In the genomic region with DNA sequence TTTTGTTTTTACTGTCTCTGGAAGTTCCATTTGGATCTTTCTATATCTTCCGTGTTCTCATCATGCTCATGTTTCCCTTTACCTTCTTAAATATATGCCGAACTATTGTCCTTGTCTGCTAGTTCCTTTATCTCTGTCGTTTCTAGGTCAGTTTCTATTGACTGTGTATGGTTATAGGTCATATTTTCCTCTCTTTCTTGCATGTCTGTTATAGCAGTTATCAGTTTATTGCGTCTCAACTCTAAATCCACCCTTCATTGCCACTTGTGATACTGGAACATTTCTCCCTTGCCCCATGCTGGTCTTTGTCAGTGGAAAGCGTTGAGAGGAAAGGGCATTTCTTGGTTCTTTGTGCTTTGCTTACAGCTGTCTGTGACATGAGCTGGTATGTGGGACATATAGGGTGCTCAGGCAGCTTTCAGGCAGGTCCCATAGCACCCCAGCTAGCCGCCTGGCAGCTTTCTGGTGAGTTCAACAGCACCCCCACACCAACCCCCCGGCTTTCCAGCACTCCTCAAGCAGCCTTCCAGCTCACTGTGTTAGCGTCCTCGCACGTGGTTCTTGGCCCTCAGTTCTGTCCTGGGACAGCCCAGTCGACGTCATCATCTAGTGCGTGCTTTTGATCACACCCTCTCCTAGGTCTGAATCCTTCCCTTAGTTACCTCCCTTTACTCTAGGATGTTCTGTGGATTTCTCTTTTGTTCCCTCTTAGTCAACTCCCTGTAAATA, we compare ENCODE assay signal across 32 cellular contexts. TPM values are rescaled to one million over a fixed set of nuclear protein-coding genes. Genes with fewer than 3 reads are reported as not detected.
DNase-seq lines count a peak whose midpoint lies in the region; ATAC-seq and TF ChIP-seq lines count a peak whose summit lies in the region.
"Had no signal": no experiment of that assay in that cellular context is flagged by ENCODE, and none has a peak within 500 bp of the region (broad histone marks: within the 10 kb centered on the region; RNA-seq: fewer than 3 reads in every experiment).

No MANE protein-coding gene starts in this region.

- TF ChIP-seq POLR2A in stomach (IDR thresholded peaks at IDR 0.05), result no peak

- intact Hi-C loops in stomach (cut with DNase I; ENCODE audit: low total_unique reads), result no loop called here

- peaks cover 30% of the 10 kb centered on the region for H3K4me1 Mint-ChIP-seq in activated naive CD4-positive, alpha-beta T cell treated with anti-CD3 and anti-CD28 coated beads, Interleukin-2, amount 50 U/mL, for 24 hours
- peaks cover 30% of the 10 kb centered on the region for H3K4me1 Mint-ChIP-seq in T-helper 17 cell

- H3K27ac Mint-ChIP-seq in activated naive CD4-positive, alpha-beta T cell treated with anti-CD3 and anti-CD28 coated beads, Interleukin-2, amount 50 U/mL, for 24 hours, result no peak overlapping the region
- no peak overlapping the region for H3K27ac Mint-ChIP-seq in T-helper 17 cell
- H3K27ac Mint-ChIP-seq: activated CD4-positive, alpha-beta memory T cell treated with anti-CD3 and anti-CD28 coated beads for 36 hours; activated naive CD4-positive, alpha-beta T cell treated with anti-CD3 and anti-CD28 coated beads, Interleukin-2, amount 50 U/mL, for 72 hours; activated T-helper 1 cell treated with anti-CD3 and anti-CD28 coated beads, Interleukin-12 subunit alpha, Interleukin-12 subunit beta, Interleukin-2, Interleukin-4 antibody, amounts not matched to agents 30 ng/mL and 10 ng/mL and 1 ng/mL, durations not matched to agents 14 hours and 24 hours and 36 hours had no signal

- no peak overlapping the region for H3K4me3 ChIP-seq in stomach
- H3K4me3 ChIP-seq: BLaER1, heart left ventricle, left lung, uterus had no signal

- no peaks in the 10 kb centered on the region for H3K9me3 Mint-ChIP-seq in activated naive CD4-positive, alpha-beta T cell treated with anti-CD3 and anti-CD28 coated beads, Interleukin-2, amount 50 U/mL, for 24 hours
- H3K9me3 Mint-ChIP-seq: activated CD4-positive, alpha-beta memory T cell treated with anti-CD3 and anti-CD28 coated beads for 36 hours; activated naive CD4-positive, alpha-beta T cell treated with anti-CD3 and anti-CD28 coated beads, Interleukin-2, amount 50 U/mL, for 72 hours; activated T-helper 1 cell treated with anti-CD3 and anti-CD28 coated beads, Interleukin-12 subunit alpha, Interleukin-12 subunit beta, Interleukin-2, Interleukin-4 antibody, amounts not matched to agents 30 ng/mL and 10 ng/mL and 1 ng/mL, durations not matched to agents 14 hours and 24 hours and 36 hours; immature natural killer cell; natural killer cell; stimulated activated memory B cell treated with anti-CD40 and anti-IgM and Interleukin-4, amounts not matched to agents 10 μg/mL and 1 μg/mL and 100 μg/mL, for 72 hours had no signal

- no peaks in the 10 kb centered on the region for H3K27me3 Mint-ChIP-seq in activated naive CD4-positive, alpha-beta T cell treated with anti-CD3 and anti-CD28 coated beads, Interleukin-2, amount 50 U/mL, for 24 hours
- no peaks in the 10 kb centered on the region for H3K27me3 Mint-ChIP-seq in T-helper 17 cell
- H3K27me3 Mint-ChIP-seq: activated CD4-positive, alpha-beta memory T cell treated with anti-CD3 and anti-CD28 coated beads for 36 hours; stimulated activated memory B cell treated with anti-CD40 and anti-IgM and Interleukin-4, amounts not matched to agents 10 μg/mL and 1 μg/mL and 100 μg/mL, for 72 hours had no signal

- TF ChIP-seq EP300 in stomach (IDR thresholded peaks at IDR 0.05), result no peak

- peaks cover 0 to 15% (median 8%) of the 10 kb centered on the region in 4 donors for H3K4me1 ChIP-seq in stomach
- H3K4me1 ChIP-seq: uterus had no signal

- WGBS in stomach, 5 donors, result 86 to 90% (median 87%) methylated on average over 13 of the region's 13 CpGs

- no peaks in the 10 kb centered on the region for H3K9me3 ChIP-seq in T-helper 17 cell (ENCODE audit: control insufficient read depth, low read length, poor library complexity, severe bottlenecking)
- H3K9me3 ChIP-seq in stomach, result no peaks in the 10 kb centered on the region
- H3K9me3 ChIP-seq: BLaER1, heart left ventricle, left lung, uterus had no signal

- ATAC-seq in T-helper 17 cell, result no peak
- no peak for ATAC-seq in GM21381 (IDR thresholded peaks at IDR 0.05; ENCODE audit: unreplicated experiment)
- ATAC-seq: activated naive CD4-positive, alpha-beta T cell treated with anti-CD3 and anti-CD28 coated beads, Interleukin-2, amount 50 U/mL, for 72 hours; HCT116; heart left ventricle; left lung; natural killer cell; stimulated activated memory B cell treated with anti-CD40 and anti-IgM and Interleukin-4, amounts not matched to agents 10 μg/mL and 1 μg/mL and 100 μg/mL, for 72 hours had no signal

- DNase-seq in activated naive CD4-positive, alpha-beta T cell treated with Interleukin-2 at 50 U/mL for 16 hours, result no peak
- DNase-seq in T-helper 17 cell (no peak), islet precursor cell (peak; percentile 41), stomach (peak; percentile 17), SIG-M5 treated with dmso at 0.1 percent for 504 hours (lab: John Stamatoyannopoulos, UW; ENCODE audit: unreplicated experiment) (no peak), NOMO-1 (lab: John Stamatoyannopoulos, UW; ENCODE audit: unreplicated experiment in 2 of 2) (no peak)
- DNase-seq: ACHN; activated CD4-positive, alpha-beta memory T cell treated with anti-CD3 and anti-CD28 coated beads for 36 hours; activated CD4-positive, CD25-positive, alpha-beta regulatory T cell; Calu3; cerebellar nuclear complex; erythroblast; foreskin fibroblast; heart left ventricle; immature natural killer cell; IMR-90; left lung; natural killer cell; NCI-H1092; NCI-H187; NCI-H748 treated with DMSO at 0.1 percent for 48 hours; retina; stimulated activated CD4-positive, alpha-beta T cell treated with anti-CD3 and anti-CD28 coated beads, Interleukin-2, amount 100 ng/mL, for 48 hours; uterus had no signal

- no peaks in the 10 kb centered on the region for H3K27me3 ChIP-seq in stomach
- H3K27me3 ChIP-seq: BLaER1, heart left ventricle, left lung, uterus had no signal

- no peaks in the 10 kb centered on the region for H3K36me3 Mint-ChIP-seq in activated naive CD4-positive, alpha-beta T cell treated with anti-CD3 and anti-CD28 coated beads, Interleukin-2, amount 50 U/mL, for 24 hours
- peaks cover 3% of the 10 kb centered on the region for H3K36me3 Mint-ChIP-seq in T-helper 17 cell (ENCODE audit: low read depth)
- H3K36me3 Mint-ChIP-seq: natural killer cell had no signal

- H3K36me3 ChIP-seq in stomach, result peaks cover 5 to 36% (median 28%) of the 10 kb centered on the region in 4 donors
- H3K36me3 ChIP-seq: uterus had no signal

- no peak for TF ChIP-seq CTCF in stomach (IDR thresholded peaks at IDR 0.05)

- H3K4me3 Mint-ChIP-seq in activated naive CD4-positive, alpha-beta T cell treated with anti-CD3 and anti-CD28 coated beads, Interleukin-2, amount 50 U/mL, for 24 hours, result peak overlapping the region; percentile 6
- H3K4me3 Mint-ChIP-seq in T-helper 17 cell, result peak overlapping the region; percentile 19
- H3K4me3 Mint-ChIP-seq: activated CD4-positive, alpha-beta memory T cell treated with anti-CD3 and anti-CD28 coated beads for 36 hours; activated T-helper 1 cell treated with anti-CD3 and anti-CD28 coated beads, Interleukin-12 subunit alpha, Interleukin-12 subunit beta, Interleukin-2, Interleukin-4 antibody, amounts not matched to agents 30 ng/mL and 10 ng/mL and 1 ng/mL, durations not matched to agents 14 hours and 24 hours and 36 hours; immature natural killer cell; natural killer cell; stimulated activated memory B cell treated with anti-CD40 and anti-IgM and Interleukin-4, amounts not matched to agents 10 μg/mL and 1 μg/mL and 100 μg/mL, for 72 hours had no signal

- no peak overlapping the region for H3K27ac ChIP-seq in stomach
- H3K27ac ChIP-seq: BLaER1, heart left ventricle, left lung, RWPE1, uterus had no signal

RNA-seq across cellular contexts. Expression of a gene that starts 15.4 kb away (rescaled TPM):
- total RNA-seq in T-helper 17 cell (10 to 100 TPM; 19.6 to 21.5 TPM), stomach (100 to 1,000 TPM in 1 of 5 donors, 10 to 100 TPM in 4; 35.2 to 128 (median 43.0) TPM)
- polyA plus RNA-seq in stomach, result 10 to 100 TPM; 10.4 to 25.7 (median 25.0) TPM

RNA-seq across cellular contexts. Expression of a gene that starts 27.7 kb away (rescaled TPM):
- total RNA-seq in T-helper 17 cell (1 to 10 TPM; 5.6 TPM), stomach (10 to 100 TPM in 1 of 5 donors, 1 to 10 TPM in 4; 5.1 to 19.7 (median 8.0) TPM)
- polyA plus RNA-seq in stomach, result 1 to 10 TPM in 1 of 3 donors, under 1 TPM in 2; 0.76 to 1.3 (median 1.00) TPM

Comparison
In these comparisons a context has a peak if more than half of its experiments do, and no peak if none do; other contexts are left out.
1. DNase-seq: peak in islet precursor cell (single experiment) and stomach (single experiment); none in activated naive CD4-positive, alpha-beta T cell treated with Interleukin-2 at 50 U/mL for 16 hours (single experiment), T-helper 17 cell (0 of 3), SIG-M5 treated with dmso at 0.1 percent for 504 hours (single experiment) and NOMO-1 (0 of 2).